Comparison of ENCODE assay signal across 27 cellular contexts in genomic region chr9:76185432-76185831, GRCh38.
"Had no signal": no experiment of that assay in that cellular context is flagged by ENCODE, and none has a peak within 500 bp of the region (broad histone marks: within the 10 kb centered on the region; RNA-seq: fewer than 3 reads in every experiment).

No MANE protein-coding gene starts in this region.

- FAIRE-seq: urothelium cell line had no signal

- H3K27me3 ChIP-seq: stomach, suprapubic skin, testis, thyroid gland, tibial artery, tibial nerve, transverse colon, upper lobe of left lung, upper lobe of right lung, uterus, vagina had no signal

- H3K36me3 ChIP-seq: suprapubic skin, uterus had no signal

- H3K4me1 ChIP-seq: suprapubic skin, testis, thyroid gland, tibial artery, tibial nerve, uterus, vagina had no signal

- ATAC-seq: stimulated activated effector memory CD8-positive, alpha-beta T cell treated with anti-CD3 and anti-CD28 coated beads, Interleukin-12 subunit alpha, Interleukin-12 subunit beta, amount 100 ng/mL, for 72 hours; stimulated activated memory B cell treated with anti-CD40 and anti-IgM and Interleukin-4, amounts not matched to agents 10 μg/mL and 1 μg/mL and 100 μg/mL, for 72 hours; stimulated activated naive B cell treated with anti-CD40 and anti-IgM and Interleukin-4, amounts not matched to agents 10 μg/mL and 1 μg/mL and 100 μg/mL, for 72 hours; stimulated activated naive CD8-positive, alpha-beta T cell treated with anti-CD3 and anti-CD28 coated beads, Interleukin-15, amount 100 ng/mL, for 72 hours; stimulated activated naive CD8-positive, alpha-beta T cell treated with anti-CD3 and anti-CD28 coated beads, Interleukin-15, Interleukin-2, amounts not matched to agents 100 U/mL and 50 U/mL, for 24 hours; upper lobe of right lung had no signal

- DNase-seq: stimulated activated CD4-positive, alpha-beta T cell treated with anti-CD3 and anti-CD28 coated beads, Interleukin-2, amount 100 ng/mL, for 48 hours; stimulated activated CD4-positive, alpha-beta T cell treated with anti-CD3 and anti-CD28 coated beads, Interleukin-4, amount 100 ng/mL, for 1 hour; stimulated activated CD4-positive, alpha-beta T cell treated with anti-CD3 and anti-CD28 coated beads, Interleukin-4, amount 100 ng/mL, for 24 hours; stimulated activated CD4-positive, alpha-beta T cell treated with anti-CD3 and anti-CD28 coated beads, Interleukin-4, amount 100 ng/mL, for 4 hours; stimulated activated CD8-positive, alpha-beta memory T cell treated with anti-CD3 and anti-CD28 coated beads, Interleukin-4, amount 100 ng/mL, for 48 hours; stimulated activated naive B cell treated with anti-CD40 and anti-IgM and Interleukin-4, amounts not matched to agents 10 μg/mL and 1 μg/mL and 100 μg/mL, for 72 hours; stimulated activated naive CD4-positive, alpha-beta T cell; stimulated activated naive CD4-positive, alpha-beta T cell treated with Interleukin-2 at 50 U/mL for 16 hours; stimulated activated naive CD8-positive, alpha-beta T cell treated with anti-CD3 and anti-CD28 coated beads, Interleukin-15, amount 100 ng/mL, for 72 hours; stimulated activated naive CD8-positive, alpha-beta T cell treated with anti-CD3 and anti-CD28 coated beads, Interleukin-15, Interleukin-2, amounts not matched to agents 100 U/mL and 50 U/mL, for 24 hours; stomach; substantia nigra; testis; thyroid gland; tibial artery; transverse colon; trophoblast cell; upper lobe of left lung; upper lobe of right lung; uterus had no signal

- H3K9me3 ChIP-seq: stomach, suprapubic skin, testis, thoracic aorta, thyroid gland, tibial artery, tibial nerve, transverse colon, upper lobe of left lung, upper lobe of right lung, uterus, vagina had no signal

- H3K4me3 ChIP-seq: stomach, suprapubic skin, testis, thoracic aorta, thyroid gland, tibial artery, tibial nerve, transverse colon, upper lobe of left lung, upper lobe of right lung, uterus, vagina had no signal

- H3K27ac ChIP-seq: stomach, suprapubic skin, testis, thoracic aorta, thyroid gland, tibial artery, tibial nerve, transverse colon, upper lobe of left lung, upper lobe of right lung, uterus, vagina had no signal
